In genomic region chr6:33428891-33429744, GRCh38 we compare ENCODE assay signal across 6 cellular contexts. TPM values are rescaled to one million over a fixed set of nuclear protein-coding genes. Genes with fewer than 3 reads are reported as not detected.
DNase-seq lines count a peak whose midpoint lies in the region; ATAC-seq and TF ChIP-seq lines count a peak whose summit lies in the region.

No MANE protein-coding gene starts in this region.

- peak overlapping the region; percentile 56; the same call in 1 of the 2 replicates for H3K9ac ChIP-seq in DND-41 (ENCODE audit: low read depth, low read length)

- no peaks in the 10 kb centered on the region for H3K27me3 Mint-ChIP-seq in activated CD8-positive, alpha-beta T cell treated with anti-CD3 and anti-CD28 coated beads, Interleukin-2, amount 10 ng/mL, durations not matched to agents 7 days and 5 days (ENCODE audit: low read depth)
- H3K27me3 Mint-ChIP-seq in naive thymus-derived CD8-positive, alpha-beta T cell, result no peaks in the 10 kb centered on the region

- peaks cover 79% of the 10 kb centered on the region for H3K4me1 Mint-ChIP-seq in activated CD8-positive, alpha-beta T cell treated with anti-CD3 and anti-CD28 coated beads, Interleukin-2, amount 10 ng/mL, durations not matched to agents 7 days and 5 days (ENCODE audit: low read depth)
- peaks cover 65 to 92% (median 80%) of the 10 kb centered on the region in 4 donors for H3K4me1 Mint-ChIP-seq in naive thymus-derived CD8-positive, alpha-beta T cell

- peaks cover 23% of the 10 kb centered on the region for H4K20me1 ChIP-seq in DND-41 (ENCODE audit: insufficient read depth, low read length)

- peaks cover 69% of the 10 kb centered on the region for H3K4me1 ChIP-seq in DND-41 (ENCODE audit: insufficient read depth, low read length)

- CTCF ChIA-PET in activated CD8-positive, alpha-beta T cell treated with anti-CD3 and anti-CD28 coated beads, Interleukin-2, amount 10 ng/mL, durations not matched to agents 7 days and 5 days (lab: Charles Lee), result interaction anchor here (0.9 to 4.1 kb wide), 10 partner anchors 10 to 151 kb away, joined by 3 to 21 read pairs (median 4); partner anchors contain the start of genes BAK1, CUTA, PFDN6 and SYNGAP1

- no peak for ATAC-seq in DND-41 (ENCODE audit: insufficient read depth, low read depth)
- ATAC-seq in activated CD8-positive, alpha-beta T cell treated with anti-CD3 and anti-CD28 coated beads, Interleukin-2, amount 10 ng/mL, durations not matched to agents 7 days and 5 days, result no peak
- ATAC-seq in naive thymus-derived CD8-positive, alpha-beta T cell, result no peak
- ATAC-seq in GM19397 (IDR thresholded peaks at IDR 0.05; ENCODE audit: unreplicated experiment), result no peak
- ATAC-seq in HG03457 (IDR thresholded peaks at IDR 0.05; ENCODE audit: unreplicated experiment), result no peak

- peak overlapping the region in 1 of 2 experiments; percentile 59; a peak in 2 of 4 replicates for H3K4me3 ChIP-seq in DND-41 (ENCODE audit: low read depth in 1 of 2, low read length in 2 of 2)

- H3K9me3 Mint-ChIP-seq in activated CD8-positive, alpha-beta T cell treated with anti-CD3 and anti-CD28 coated beads, Interleukin-2, amount 10 ng/mL, durations not matched to agents 7 days and 5 days (ENCODE audit: insufficient read depth), result no peaks in the 10 kb centered on the region
- no peaks in the 10 kb centered on the region for H3K9me3 Mint-ChIP-seq in naive thymus-derived CD8-positive, alpha-beta T cell

- peaks cover 10% of the 10 kb centered on the region for H3K36me3 Mint-ChIP-seq in activated CD8-positive, alpha-beta T cell treated with anti-CD3 and anti-CD28 coated beads, Interleukin-2, amount 10 ng/mL, durations not matched to agents 7 days and 5 days (ENCODE audit: low read depth)
- peaks cover 0 to 6% (median 0%) of the 10 kb centered on the region in 3 donors for H3K36me3 Mint-ChIP-seq in naive thymus-derived CD8-positive, alpha-beta T cell

- peak overlapping the region; percentile 84 for H3K4me3 Mint-ChIP-seq in activated CD8-positive, alpha-beta T cell treated with anti-CD3 and anti-CD28 coated beads, Interleukin-2, amount 10 ng/mL, durations not matched to agents 7 days and 5 days
- peak overlapping the region; percentile 85 to 94 (median 92) for H3K4me3 Mint-ChIP-seq in naive thymus-derived CD8-positive, alpha-beta T cell

- H3K27ac Mint-ChIP-seq in activated CD8-positive, alpha-beta T cell treated with anti-CD3 and anti-CD28 coated beads, Interleukin-2, amount 10 ng/mL, durations not matched to agents 7 days and 5 days, result peak overlapping the region; percentile 86
- H3K27ac Mint-ChIP-seq in naive thymus-derived CD8-positive, alpha-beta T cell, result peak overlapping the region; percentile 88 to 99 (median 96)

- no peak overlapping the region for H2AFZ ChIP-seq in DND-41 (ENCODE audit: low read depth, low read length)

- DNase-seq in DND-41, result no peak
- no peak for DNase-seq in activated CD8-positive, alpha-beta T cell treated with anti-CD3 and anti-CD28 coated beads, Interleukin-2, amount 10 ng/mL, durations not matched to agents 7 days and 5 days
- no peak for DNase-seq in naive thymus-derived CD8-positive, alpha-beta T cell
- DNase-seq in germinal center (ENCODE audit: low spot score), result no peak

- H3K27ac ChIP-seq in DND-41 (ENCODE audit: low read length), result peak overlapping the region; percentile 31; the same call in 1 of the 2 replicates

- H3K79me2 ChIP-seq in DND-41 (ENCODE audit: insufficient read depth, low read length), result peaks cover 26% of the 10 kb centered on the region

- POLR2A ChIA-PET in activated CD8-positive, alpha-beta T cell treated with anti-CD3 and anti-CD28 coated beads, Interleukin-2, amount 10 ng/mL, durations not matched to agents 7 days and 5 days (lab: Charles Lee), result interaction anchor here (0.7 to 1.3 kb wide), 3 partner anchors 11 to 151 kb away, joined by 3 read pairs; partner anchors contain the start of genes BAK1 and CUTA
- POLR2A ChIA-PET in naive thymus-derived CD8-positive, alpha-beta T cell (lab: Charles Lee), result interaction anchor here (0.5 to 5.7 kb wide), 20 partner anchors 11 to 807 kb away, joined by 3 to 58 read pairs (median 8); partner anchors contain the start of genes B3GALT4, BAK1, CUTA and HMGA1

- H3K9me3 ChIP-seq in DND-41 (ENCODE audit: insufficient read depth, low read length, severe bottlenecking), result no peaks in the 10 kb centered on the region

- no peak for TF ChIP-seq CTCF in DND-41 (IDR thresholded peaks at IDR 0.05; ENCODE audit: borderline replicate concordance, extremely low read depth, low read length, poor library complexity, severe bottlenecking)

- H3K36me3 ChIP-seq in DND-41 (ENCODE audit: insufficient read depth, low read length), result peaks cover 9% of the 10 kb centered on the region

- H3K27me3 ChIP-seq in DND-41 (ENCODE audit: insufficient read depth, low read length, poor library complexity), result no peaks in the 10 kb centered on the region

- H3K4me2 ChIP-seq in DND-41 (ENCODE audit: insufficient read depth, low read length), result peak overlapping the region; percentile 91

RNA-seq across cellular contexts. Expression of gene SYNGAP1, which starts 9.3 kb away (rescaled TPM):
- total RNA-seq in activated CD8-positive, alpha-beta T cell treated with anti-CD3 and anti-CD28 coated beads, Interleukin-2, amount 10 ng/mL, durations not matched to agents 7 days and 5 days, result 10 to 100 TPM; 42.0 to 48.2 TPM
- total RNA-seq in naive thymus-derived CD8-positive, alpha-beta T cell, result 10 to 100 TPM; 57.0 to 66.6 TPM
- polyA plus RNA-seq in naive thymus-derived CD8-positive, alpha-beta T cell, result 1 to 10 TPM in 2 of 3 donors, under 1 TPM in 1; 0.38 to 1.9 (median 1.4) TPM

RNA-seq across cellular contexts. Expression of gene CUTA, which starts 11.2 kb away (rescaled TPM):
- 100 to 1,000 TPM; 179 to 187 TPM for total RNA-seq in activated CD8-positive, alpha-beta T cell treated with anti-CD3 and anti-CD28 coated beads, Interleukin-2, amount 10 ng/mL, durations not matched to agents 7 days and 5 days
- total RNA-seq in naive thymus-derived CD8-positive, alpha-beta T cell, result 100 to 1,000 TPM; 198 to 201 TPM
- 100 to 1,000 TPM; 338 to 441 (median 385) TPM for polyA plus RNA-seq in naive thymus-derived CD8-positive, alpha-beta T cell

RNA-seq across cellular contexts. Expression of gene PHF1, which starts 18.3 kb away (rescaled TPM):
- 10 to 100 TPM; 35.9 to 36.5 TPM for total RNA-seq in activated CD8-positive, alpha-beta T cell treated with anti-CD3 and anti-CD28 coated beads, Interleukin-2, amount 10 ng/mL, durations not matched to agents 7 days and 5 days
- 100 to 1,000 TPM; 213 to 223 TPM for total RNA-seq in naive thymus-derived CD8-positive, alpha-beta T cell
- 10 to 100 TPM; 44.3 to 71.4 (median 45.3) TPM for polyA plus RNA-seq in naive thymus-derived CD8-positive, alpha-beta T cell

RNA-seq across cellular contexts. Expression of gene ZBTB9, which starts 25.3 kb away (rescaled TPM):
- 1 to 10 TPM; 7.3 to 9.0 TPM for total RNA-seq in activated CD8-positive, alpha-beta T cell treated with anti-CD3 and anti-CD28 coated beads, Interleukin-2, amount 10 ng/mL, durations not matched to agents 7 days and 5 days
- 10 to 100 TPM; 10.6 to 11.9 TPM for total RNA-seq in naive thymus-derived CD8-positive, alpha-beta T cell
- 10 to 100 TPM in 1 of 3 donors, 1 to 10 TPM in 2; 3.7 to 10.4 (median 6.4) TPM for polyA plus RNA-seq in naive thymus-derived CD8-positive, alpha-beta T cell

RNA-seq across cellular contexts. Expression of gene KIFC1, which starts 37.5 kb away (rescaled TPM):
- total RNA-seq in activated CD8-positive, alpha-beta T cell treated with anti-CD3 and anti-CD28 coated beads, Interleukin-2, amount 10 ng/mL, durations not matched to agents 7 days and 5 days, result 100 to 1,000 TPM; 175 to 180 TPM
- 1 to 10 TPM in 1 of 2 experiments, under 1 TPM in 1; 0.60 to 1.2 TPM for total RNA-seq in naive thymus-derived CD8-positive, alpha-beta T cell
- under 1 TPM in 2 of 3 donors, not detected in 1; 0.26 to 0.46 TPM for polyA plus RNA-seq in naive thymus-derived CD8-positive, alpha-beta T cell

Comparison
In these comparisons a context has a peak if more than half of its experiments do, and no peak if none do; other contexts are left out.
1. RNA of gene PHF1, which starts 18.3 kb away (total RNA-seq): 213 to 223 TPM in naive thymus-derived CD8-positive, alpha-beta T cell; 35.9 to 36.5 TPM in activated CD8-positive, alpha-beta T cell treated with anti-CD3 and anti-CD28 coated beads, Interleukin-2, amount 10 ng/mL, durations not matched to agents 7 days and 5 days; every median in the first group is over 4 times any median in the second.